ENCODE assay signal across 22 cellular contexts in the genomic region with DNA sequence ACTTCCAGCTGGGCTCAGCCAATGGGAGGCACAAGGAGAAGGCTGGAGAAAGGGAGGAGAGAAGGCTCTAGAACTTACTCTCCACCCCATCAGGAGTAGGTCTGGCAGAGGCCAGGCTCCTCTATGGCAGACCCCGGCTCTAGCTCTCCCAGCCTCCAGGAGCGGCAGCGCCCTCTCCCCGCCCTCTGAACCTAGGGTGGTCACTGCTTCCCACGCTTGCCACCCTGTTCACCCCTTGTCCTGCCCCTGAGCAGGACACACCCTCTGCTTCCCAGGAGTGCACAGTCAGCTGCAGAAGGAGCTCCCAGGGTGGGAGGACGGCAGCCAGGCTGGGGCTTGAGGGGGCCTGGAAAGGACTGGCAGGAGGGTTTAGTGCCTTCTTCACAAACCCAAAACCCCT. TPM values are rescaled to one million over a fixed set of nuclear protein-coding genes. Genes with fewer than 3 reads are reported as not detected.
DNase-seq lines count a peak whose midpoint lies in the region; ATAC-seq, FAIRE-seq and TF ChIP-seq lines count a peak whose summit lies in the region.
"Had no signal": no experiment of that assay in that cellular context is flagged by ENCODE, and none has a peak within 500 bp of the region (broad histone marks: within the 10 kb centered on the region; RNA-seq: fewer than 3 reads in every experiment).

No MANE protein-coding gene starts in this region.

- H3K23me2 ChIP-seq in H9 (ENCODE audit: insufficient read length, low read depth, low read length, poor library complexity, severe bottlenecking): no peaks in the 10 kb centered on the region
- H3K23me2 ChIP-seq in H1 (ENCODE audit: low read depth, low read length): no peaks in the 10 kb centered on the region

- H4K20me1 ChIP-seq in H9 (ENCODE audit: control insufficient read depth, insufficient read depth, insufficient read length): no peaks in the 10 kb centered on the region
- H4K20me1 ChIP-seq in H1 (replicated peaks in 1 of 2; ENCODE audit: control insufficient read depth in 1 of 2, insufficient read depth in 2 of 2, low read length in 2 of 2): no peaks in the 10 kb centered on the region

- peaks cover 10 to 11% of the 10 kb centered on the region in 2 experiments; a peak in 4 of 5 replicates for H3K9me3 Mint-ChIP-seq in H9

- H3K56ac ChIP-seq in H9 (ENCODE audit: insufficient read length, low read depth, low read length): no peak overlapping the region
- H3K56ac ChIP-seq in H1 (replicated peaks; ENCODE audit: insufficient read length, low read depth, low read length): no peak overlapping the region

- H3K4me3 Mint-ChIP-seq in H9: no peak overlapping the region
- H3K4me3 Mint-ChIP-seq: CD8-positive, alpha-beta T cell; IgD-negative memory B cell had no signal

- H2BK20ac ChIP-seq in H9 (ENCODE audit: low read depth, low read length, poor library complexity, severe bottlenecking) (no peak overlapping the region), H1 (ENCODE audit: low read length) (no peak overlapping the region)

- H2AFZ ChIP-seq in H9 (ENCODE audit: low read length) (no peak overlapping the region), H1 (ENCODE audit: low read length) (no peak overlapping the region), neuronal stem cell (ENCODE audit: low read length) (no peak overlapping the region), trophoblast cell (ENCODE audit: insufficient read depth, low read length, poor library complexity) (no peak overlapping the region)

- H2AK5ac ChIP-seq in H9 (ENCODE audit: insufficient read length, low read length) (no peak overlapping the region), H1 (ENCODE audit: low read depth, low read length) (no peak overlapping the region), neuronal stem cell (ENCODE audit: low read depth, low read length) (no peak overlapping the region), trophoblast cell (ENCODE audit: low read length) (no peak overlapping the region)

- POLR2A ChIA-PET in H1 (lab: Charles Lee; ENCODE audit: partially characterized antibody): no interaction called here

- H3K4ac ChIP-seq in H9 (ENCODE audit: low read depth, low read length): no peak overlapping the region
- no peak overlapping the region for H3K4ac ChIP-seq in H1 (replicated peaks; ENCODE audit: insufficient read length, low read depth, low read length)
- no peak overlapping the region for H3K4ac ChIP-seq in neuronal stem cell (ENCODE audit: low read length)
- H3K4ac ChIP-seq in trophoblast cell (ENCODE audit: low read depth, low read length): no peak overlapping the region

- intact Hi-C loops in spleen (cut with DNase I; ENCODE audit: low total_unique reads): no loop called here

- H3K27me3 ChIP-seq in H9 (ENCODE audit: insufficient read depth, low read length): 0 out of 2 replicates have a peak, but pooled peaks cover 3% of the 10 kb centered on the region
- H3K27me3 ChIP-seq in H1 (replicated peaks in 1 of 4; ENCODE audit: control insufficient read depth in 3 of 4, extremely low read depth in 1 of 4, insufficient read depth in 3 of 4, low read length in 3 of 4): no peaks in the 10 kb centered on the region
- peaks cover 0 to 2% (median 0%) of the 10 kb centered on the region in 3 experiments for H3K27me3 ChIP-seq in neuronal stem cell (ENCODE audit: control insufficient read depth in 3 of 3, insufficient read depth in 3 of 3, low read depth in 1 of 3, low read length in 3 of 3)
- H3K27me3 ChIP-seq in spleen (replicated peaks in 1 of 7): peaks cover 0 to 50% (median 0%) of the 10 kb centered on the region in 7 donors
- no peaks in the 10 kb centered on the region for H3K27me3 ChIP-seq in trophoblast cell (ENCODE audit: insufficient read depth, low read length)
- H3K27me3 ChIP-seq in SJCRH30: no peaks in the 10 kb centered on the region; the same call in 1 of the 2 replicates
- H3K27me3 ChIP-seq: BE2C had no signal

- H3K27ac Mint-ChIP-seq in H9: no peak overlapping the region
- H3K27ac Mint-ChIP-seq: CD8-positive, alpha-beta T cell; IgD-negative memory B cell had no signal

- H3K18ac ChIP-seq in H9 (ENCODE audit: insufficient read length, low read depth, low read length) (no peak overlapping the region), H1 (ENCODE audit: extremely low read depth, low read length) (no peak overlapping the region), neuronal stem cell (ENCODE audit: low read length) (peak overlapping the region; percentile 71), trophoblast cell (ENCODE audit: low read length) (no peak overlapping the region)

- H3K9me3 ChIP-seq in H9 (ENCODE audit: control insufficient read depth, low read depth, low read length) (no peaks in the 10 kb centered on the region), H1 (ENCODE audit: insufficient read depth in 2 of 2, low read depth in 1 of 2, low read length in 1 of 2) (no peaks in the 10 kb centered on the region), neuronal stem cell (replicated peaks in 1 of 2; ENCODE audit: control insufficient read depth in 2 of 2, insufficient read depth in 1 of 2, low read depth in 1 of 2, low read length in 2 of 2) (no peaks in the 10 kb centered on the region), spleen (peaks cover 0 to 29% (median 17%) of the 10 kb centered on the region in 8 donors), trophoblast cell (ENCODE audit: insufficient read depth, low read depth, low read length) (peaks cover 7% of the 10 kb centered on the region), SJCRH30 (replicated peaks) (no peaks in the 10 kb centered on the region; the same call in 1 of the 2 replicates)

- H4K91ac ChIP-seq in H9 (ENCODE audit: insufficient read length, low read depth, low read length) (peak overlapping the region; percentile 44), H1 (replicated peaks; ENCODE audit: insufficient read length, low read length) (no peak overlapping the region), neuronal stem cell (ENCODE audit: low read depth, low read length, poor library complexity) (no peak overlapping the region), trophoblast cell (ENCODE audit: low read depth, low read length) (no peak overlapping the region)

- peaks cover 40% of the 10 kb centered on the region for H3K27me3 Mint-ChIP-seq in H9 (ENCODE audit: low read depth)

- TF ChIP-seq EP300 in H1 (IDR thresholded peaks at IDR 0.05; ENCODE audit: borderline replicate concordance in 1 of 2, low read depth in 2 of 2, low read length in 2 of 2): no peak

- no peak for FAIRE-seq in H1 (lab: Jason Lieb, UNC)
- FAIRE-seq: A204.1, GM12878, GM19239, HepG2 had no signal

- H4K8ac ChIP-seq in H9 (replicated peaks; ENCODE audit: insufficient read length, low read depth, low read length): no peak overlapping the region
- H4K8ac ChIP-seq in H1 (ENCODE audit: extremely low read depth, insufficient read depth, low read length): no peak overlapping the region; the same call in 1 of the 2 replicates
- no peak overlapping the region for H4K8ac ChIP-seq in neuronal stem cell (ENCODE audit: low read depth, low read length)
- no peak overlapping the region for H4K8ac ChIP-seq in trophoblast cell (ENCODE audit: low read depth, low read length)

- H4K5ac ChIP-seq in H9 (ENCODE audit: insufficient read length, low read depth, low read length): no peak overlapping the region
- H4K5ac ChIP-seq in H1 (ENCODE audit: insufficient read length, low read depth, low read length): no peak overlapping the region

- no CpG with 5 or more reads among the region's 6 CpGs for WGBS in H9 (ENCODE audit: extremely low coverage, insufficient read length, low lambda C conversion rate)
- WGBS in H1 (ENCODE audit: extremely low coverage in 1 of 2, insufficient coverage in 1 of 2, insufficient read length in 1 of 2, insufficient replicate concordance in 2 of 2, low coverage in 1 of 2, low lambda C conversion rate in 2 of 2, missing lambda C conversion rate in 1 of 2), 2 experiments: 86% methylated on average over 6 of the region's 6 CpGs; no CpG with 5 or more reads in 1 of the 2 experiments
- WGBS in neuronal stem cell (ENCODE audit: extremely low coverage in 2 of 2, insufficient read length in 2 of 2, insufficient replicate concordance in 1 of 2), 2 donors: no CpG with 5 or more reads among the region's 6 CpGs
- 88 to 96% (median 93%) methylated on average over 6 of the region's 6 CpGs for WGBS in spleen, 5 donors
- no CpG with 5 or more reads among the region's 6 CpGs for WGBS in trophoblast cell (ENCODE audit: extremely low coverage, insufficient coverage, insufficient read length)

- H2BK5ac ChIP-seq in H9 (ENCODE audit: insufficient read length, low read length): no peak overlapping the region
- peak overlapping the region; percentile 35; the same call in 1 of the 2 replicates for H2BK5ac ChIP-seq in H1 (ENCODE audit: low read depth, low read length)
- no peak overlapping the region for H2BK5ac ChIP-seq in neuronal stem cell (ENCODE audit: low read length)
- H2BK5ac ChIP-seq in trophoblast cell (ENCODE audit: low read depth, low read length, poor library complexity): no peak overlapping the region

- H2BK120ac ChIP-seq in H9 (ENCODE audit: low read depth, low read length, poor library complexity, severe bottlenecking): no peak overlapping the region
- H2BK120ac ChIP-seq in H1 (replicated peaks; ENCODE audit: low read depth, low read length): no peak overlapping the region
- no peak overlapping the region for H2BK120ac ChIP-seq in neuronal stem cell (ENCODE audit: low read depth, low read length)
- H2BK120ac ChIP-seq in trophoblast cell (ENCODE audit: insufficient read depth, low read length, poor library complexity): no peak overlapping the region

- no peak overlapping the region for H3T11ph ChIP-seq in H9 (ENCODE audit: low read length)

- H3K79me1 ChIP-seq in H9 (ENCODE audit: insufficient read depth, low read depth, low read length, poor library complexity, severe bottlenecking) (no peaks in the 10 kb centered on the region), H1 (ENCODE audit: low read depth, low read length) (no peaks in the 10 kb centered on the region), neuronal stem cell (ENCODE audit: low read depth, low read length) (no peaks in the 10 kb centered on the region), trophoblast cell (ENCODE audit: low read length) (no peaks in the 10 kb centered on the region)

- H3K4me1 ChIP-seq in H9 (ENCODE audit: insufficient read depth, low read length): no peaks in the 10 kb centered on the region; the same call in 1 of the 2 replicates
- H3K4me1 ChIP-seq in H1 (replicated peaks in 1 of 4; ENCODE audit: control insufficient read depth in 3 of 4, insufficient read depth in 4 of 4, low read length in 3 of 4): peaks cover 0 to 6% (median 0%) of the 10 kb centered on the region in 4 experiments; a peak in 1 of 7 replicates
- H3K4me1 ChIP-seq in neuronal stem cell (ENCODE audit: control insufficient read depth in 2 of 2, insufficient read depth in 1 of 2, low read depth in 1 of 2, low read length in 2 of 2): peaks cover 0 to 6% of the 10 kb centered on the region in 2 donors
- no peaks in the 10 kb centered on the region for H3K4me1 ChIP-seq in spleen
- peaks cover 2 to 5% of the 10 kb centered on the region in 2 experiments for H3K4me1 ChIP-seq in trophoblast cell (ENCODE audit: control insufficient read depth in 1 of 2, insufficient read depth in 2 of 2, low read length in 2 of 2)
- peaks cover 19% of the 10 kb centered on the region for H3K4me1 ChIP-seq in SJCRH30
- H3K4me1 ChIP-seq: BE2C had no signal

- no peak overlapping the region for H4K12ac ChIP-seq in trophoblast cell (ENCODE audit: low read depth, low read length)

- peaks cover 4 to 10% of the 10 kb centered on the region in 2 experiments; a peak in 3 of 4 replicates for H3K4me1 Mint-ChIP-seq in H9

- no peaks in the 10 kb centered on the region for H3K36me3 ChIP-seq in H1 (ENCODE audit: control insufficient read depth in 2 of 4, insufficient read depth in 4 of 4, low read length in 3 of 4)
- no peaks in the 10 kb centered on the region for H3K36me3 ChIP-seq in neuronal stem cell (replicated peaks in 1 of 2; ENCODE audit: control insufficient read depth in 2 of 2, insufficient read depth in 2 of 2, low read length in 2 of 2)
- no peaks in the 10 kb centered on the region for H3K36me3 ChIP-seq in spleen
- H3K36me3 ChIP-seq in trophoblast cell (ENCODE audit: control insufficient read depth in 1 of 2, insufficient read depth in 2 of 2, low read length in 2 of 2): no peaks in the 10 kb centered on the region
- no peaks in the 10 kb centered on the region for H3K36me3 ChIP-seq in SJCRH30
- H3K36me3 ChIP-seq: BE2C had no signal

- H3K9ac ChIP-seq in H9 (ENCODE audit: extremely low read depth, insufficient read length, low read length) (no peak overlapping the region), H1 (replicated peaks in 1 of 4; ENCODE audit: extremely low read depth in 1 of 4, low read depth in 3 of 4, low read length in 3 of 4) (no peak overlapping the region), neuronal stem cell (ENCODE audit: low read depth, low read length, poor library complexity) (no peak overlapping the region), trophoblast cell (ENCODE audit: low read length) (no peak overlapping the region)

- H3K4me2 ChIP-seq in H9 (ENCODE audit: insufficient read depth, insufficient read length, low read length) (no peak overlapping the region), H1 (ENCODE audit: insufficient read depth in 1 of 2, low read depth in 2 of 2, low read length in 2 of 2) (no peak overlapping the region), neuronal stem cell (ENCODE audit: insufficient read depth, low read length, poor library complexity, severe bottlenecking) (no peak overlapping the region), trophoblast cell (ENCODE audit: low read length) (no peak overlapping the region)

- ATAC-seq in HG02588 (IDR thresholded peaks at IDR 0.05; ENCODE audit: unreplicated experiment) (no peak), HG02840 (IDR thresholded peaks at IDR 0.05; ENCODE audit: low FRiP score, unreplicated experiment) (no peak)
- ATAC-seq: CD8-positive, alpha-beta T cell; GM12878; HepG2 had no signal

- DNase-seq in H9 (no peak), H1 (ENCODE audit: low read depth in 1 of 2, low spot score in 2 of 2) (no peak), neuronal stem cell (ENCODE audit: low spot score) (no peak), spleen (peak; percentile 67), trophoblast cell (no peak), SJCRH30 (no peak)
- DNase-seq: ACHN; BE2C; Calu3; CD8-positive, alpha-beta T cell; DND-41; EL; HCEC 1CT; KBM-7 had no signal

- H3K27ac ChIP-seq in H9 (ENCODE audit: insufficient read length, low read depth, low read length): no peak overlapping the region
- H3K27ac ChIP-seq in H1 (ENCODE audit: low read depth, low read length): no peak overlapping the region
- no peak overlapping the region for H3K27ac ChIP-seq in neuronal stem cell (replicated peaks; ENCODE audit: low read length)
- H3K27ac ChIP-seq in spleen: no peak overlapping the region
- H3K27ac ChIP-seq in trophoblast cell (ENCODE audit: low read depth, low read length): no peak overlapping the region
- H3K27ac ChIP-seq in SJCRH30: no peak overlapping the region

- H2BK15ac ChIP-seq in H9 (ENCODE audit: low read depth, low read length): no peak overlapping the region
- H2BK15ac ChIP-seq in H1 (ENCODE audit: low read length): 0 out of 2 replicates have a peak overlapping the region, but pooled peaks have one; percentile 54
- H2BK15ac ChIP-seq in neuronal stem cell (ENCODE audit: low read length): no peak overlapping the region

- no peak for TF ChIP-seq POLR2A in H1 (IDR thresholded peaks at IDR 0.05; ENCODE audit: control extremely low read depth in 1 of 2, low read depth in 2 of 2, low read length in 2 of 2)
- no peak for TF ChIP-seq POLR2A in spleen (IDR thresholded peaks at IDR 0.05)

- H3K23ac ChIP-seq in H9 (ENCODE audit: insufficient read length, low read depth, low read length) (no peak overlapping the region), H1 (ENCODE audit: insufficient read length) (no peak overlapping the region), neuronal stem cell (ENCODE audit: low read depth, low read length, poor library complexity) (no peak overlapping the region), trophoblast cell (ENCODE audit: low read length) (no peak overlapping the region)

- CTCF ChIA-PET in H1 (lab: Charles Lee; ENCODE audit: partially characterized antibody): interaction anchor here (3.3 kb wide), 1 partner anchor 18 kb away, joined by 15 read pairs; no protein-coding TSS in a partner anchor

- H3K14ac ChIP-seq in H9 (ENCODE audit: insufficient read depth, low read length) (no peak overlapping the region; the same call in 1 of the 2 replicates), H1 (ENCODE audit: insufficient read length) (no peak overlapping the region), neuronal stem cell (ENCODE audit: low read length) (peak overlapping the region; percentile 57), trophoblast cell (ENCODE audit: low read length) (no peak overlapping the region)

- H3K79me2 ChIP-seq in H9 (ENCODE audit: insufficient read depth, low read length) (no peaks in the 10 kb centered on the region), H1 (ENCODE audit: control insufficient read depth in 1 of 2, insufficient read depth in 2 of 2, low read length in 2 of 2) (no peaks in the 10 kb centered on the region), trophoblast cell (ENCODE audit: control insufficient read depth, insufficient read depth, low read length, poor library complexity) (no peaks in the 10 kb centered on the region)

- TF ChIP-seq CTCF in H9 (conservative IDR thresholded peaks at IDR 0.05) (no peak), H1 (IDR thresholded peaks at IDR 0.05; ENCODE audit: control extremely low read depth in 1 of 3, insufficient read depth in 1 of 3, low read depth in 1 of 3, low read length in 3 of 3) (no peak), spleen (IDR thresholded peaks at IDR 0.05 in 8 of 11, conservative IDR thresholded peaks at IDR 0.05 in 3 of 11) (no peak)

- no peak for TF ChIP-seq RAD21 in H1 (IDR thresholded peaks at IDR 0.05 in 1 of 2, conservative IDR thresholded peaks at IDR 0.05 in 1 of 2; ENCODE audit: low read depth in 2 of 2, low read length in 2 of 2)

- H3K4me3 ChIP-seq in H1 (ENCODE audit: extremely low read depth in 1 of 4, insufficient read depth in 2 of 4, low read depth in 3 of 4, low read length in 4 of 4) (no peak overlapping the region), neuronal stem cell (ENCODE audit: low read length in 2 of 2) (no peak overlapping the region), spleen (no peak overlapping the region), trophoblast cell (ENCODE audit: low read depth, low read length) (no peak overlapping the region), SJCRH30 (no peak overlapping the region)
- H3K4me3 ChIP-seq: GM12878 had no signal

- peaks cover 2 to 9% (median 3%) of the 10 kb centered on the region in 3 experiments; a peak in 4 of 7 replicates for H3K36me3 Mint-ChIP-seq in H9 (ENCODE audit: insufficient read depth in 1 of 3, low read depth in 3 of 3)
- H3K36me3 Mint-ChIP-seq: CD8-positive, alpha-beta T cell; IgD-negative memory B cell had no signal

- H2BK12ac ChIP-seq in H9 (ENCODE audit: insufficient read length, low read depth, low read length) (no peak overlapping the region), H1 (ENCODE audit: low read depth, low read length) (peak overlapping the region; percentile 50; the same call in 1 of the 2 replicates), neuronal stem cell (ENCODE audit: low read length) (no peak overlapping the region), trophoblast cell (ENCODE audit: low read length) (no peak overlapping the region)

RNA-seq across cellular contexts. Expression of a gene that starts 53.0 kb away (rescaled TPM):
- total RNA-seq in H9 (2021): 71.6 and 73.1 TPM in 2 replicates
- total RNA-seq in H1 (2021; fragmentation: NEBNext Ultra II Directional; extraction: Animal tissue kit (Norgen Biotek cat#: 25700)): 117 and 120 TPM in 2 replicates
- 131 and 137 TPM in 2 replicates for polyA plus RNA-seq in H1 (2011; rRNA removed)
- 121 TPM for polyA plus RNA-seq in H1 (2011; cell fraction: cytosol; rRNA removed)
- 117 TPM for polyA plus RNA-seq in H1 (2011; cell fraction: nucleus; rRNA removed)
- polyA plus RNA-seq in H1 (2012, experiment 1 of 2): 104 to 147 TPM (median 135 TPM) in 4 replicates
- polyA plus RNA-seq in H1 (2012, experiment 2 of 2): 125 TPM
- 92.2 TPM for polyA plus RNA-seq in H1 (2013, experiment 1 of 2)
- 91.3 TPM for polyA plus RNA-seq in H1 (2013, experiment 2 of 2)
- polyA minus RNA-seq in H1 (2011; rRNA and poly(A)+ RNA removed): 101 and 107 TPM in 2 replicates
- polyA minus RNA-seq in H1 (2011; cell fraction: cytosol; rRNA and poly(A)+ RNA removed): 75.3 TPM
- 50.6 TPM for polyA minus RNA-seq in H1 (2011; cell fraction: nucleus; rRNA and poly(A)+ RNA removed)
- polyA plus RNA-seq in neuronal stem cell (2013, experiment 1 of 2): 122 TPM
- 121 TPM for polyA plus RNA-seq in neuronal stem cell (2013, experiment 2 of 2)
- 1 to 10 TPM in 4 of 7 donors, under 1 TPM in 2, not detected in 1; 0.16 to 2.3 (median 1.4) TPM for total RNA-seq in spleen
- under 1 TPM; 0.03 to 0.85 (median 0.04) TPM for polyA plus RNA-seq in spleen
- polyA plus RNA-seq in trophoblast cell (2013): 2.8 and 3.0 TPM in 2 replicates
- 87.0 and 88.0 TPM in 2 replicates for total RNA-seq in SJCRH30 (2014; rRNA removed; shearing (Covaris generic))
- total RNA-seq: Calu3; CD8-positive, alpha-beta T cell; G401; HepG2 had no signal
- polyA plus RNA-seq: HepG2, IgD-negative memory B cell had no signal

Comparison
In these comparisons a context has a peak if more than half of its experiments do, and no peak if none do; other contexts are left out.
1. RNA of a gene that starts 53.0 kb away (total RNA-seq): 117 to 120 TPM in H1, 87.0 to 88.0 TPM in SJCRH30 and 71.6 to 73.1 TPM in H9; 0.16 to 2.3 TPM in spleen; every median in the first group is over 10 times any median in the second.